Comparison of ENCODE assay signal across 1 cellular context in the genomic region with DNA sequence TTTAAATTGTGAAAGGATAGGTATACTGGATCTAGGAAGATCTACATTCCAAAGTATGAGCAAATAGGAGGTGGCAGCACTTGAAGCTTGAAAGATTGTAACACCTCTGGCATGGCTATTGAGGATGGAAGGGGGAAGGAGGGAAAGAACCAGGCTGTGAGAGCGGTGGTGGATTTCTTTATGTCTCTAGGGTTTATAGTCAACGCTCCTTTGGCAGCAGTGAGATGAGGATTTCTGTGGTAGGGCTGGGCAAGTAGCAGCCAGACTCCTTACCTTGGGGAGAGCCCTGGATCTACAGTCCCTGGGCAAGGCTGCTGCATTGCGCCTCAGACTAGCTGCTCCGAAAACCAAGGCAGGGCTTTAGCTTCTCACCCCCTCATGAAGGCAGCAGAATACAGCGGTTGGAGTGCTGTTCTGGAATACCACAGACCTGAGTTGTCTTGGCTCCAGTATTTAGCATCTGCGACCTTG.
TF ChIP-seq lines count a peak whose summit lies in the region.

No MANE protein-coding gene starts in this region.

TF ChIP-seq in SK-N-SH treated with all-trans-retinoic acid at 6 μM for 48 hours, 23 proteins besides CTCF, POLR2A, EP300 and RAD21 (continued from another document):
- TF ChIP-seq, protein P1, sequence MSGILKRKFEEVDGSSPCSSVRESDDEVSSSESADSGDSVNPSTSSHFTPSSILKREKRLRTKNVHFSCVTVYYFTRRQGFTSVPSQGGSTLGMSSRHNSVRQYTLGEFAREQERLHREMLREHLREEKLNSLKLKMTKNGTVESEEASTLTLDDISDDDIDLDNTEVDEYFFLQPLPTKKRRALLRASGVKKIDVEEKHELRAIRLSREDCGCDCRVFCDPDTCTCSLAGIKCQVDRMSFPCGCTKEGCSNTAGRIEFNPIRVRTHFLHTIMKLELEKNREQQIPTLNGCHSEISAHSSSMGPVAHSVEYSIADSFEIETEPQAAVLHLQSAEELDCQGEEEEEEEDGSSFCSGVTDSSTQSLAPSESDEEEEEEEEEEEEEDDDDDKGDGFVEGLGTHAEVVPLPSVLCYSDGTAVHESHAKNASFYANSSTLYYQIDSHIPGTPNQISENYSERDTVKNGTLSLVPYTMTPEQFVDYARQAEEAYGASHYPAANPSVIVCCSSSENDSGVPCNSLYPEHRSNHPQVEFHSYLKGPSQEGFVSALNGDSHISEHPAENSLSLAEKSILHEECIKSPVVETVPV (CRISPR knock-in tag; IDR thresholded peaks at IDR 0.05), result no peak
